8 cellular contexts compared by ENCODE assay signal in genomic region chr17:40100669-40101366, GRCh38. TPM values are rescaled to one million over a fixed set of nuclear protein-coding genes. Genes with fewer than 3 reads are reported as not detected.
DNase-seq lines count a peak whose midpoint lies in the region; ATAC-seq and TF ChIP-seq lines count a peak whose summit lies in the region.

No MANE protein-coding gene starts in this region.

- peaks cover 4% of the 10 kb centered on the region for H3K79me2 ChIP-seq in smooth muscle cell (ENCODE audit: low read depth)

- no peaks in the 10 kb centered on the region for H3K9me3 ChIP-seq in smooth muscle cell (replicated peaks; ENCODE audit: low read depth)

- no peak for TF ChIP-seq CTCF in smooth muscle cell (IDR thresholded peaks at IDR 0.05; ENCODE audit: borderline replicate concordance, insufficient read depth, poor library complexity, severe bottlenecking)

- peaks cover 27% of the 10 kb centered on the region for H3K36me3 Mint-ChIP-seq in central memory CD8-positive, alpha-beta T cell (ENCODE audit: insufficient read depth)

- peak; percentile 99 for DNase-seq in DMS 273 (lab: John Stamatoyannopoulos, UW; ENCODE audit: unreplicated experiment)
- peak; percentile 99 for DNase-seq in NCI-H460 (ENCODE audit: extremely low read depth, low read depth)
- peak; percentile 81 for DNase-seq in activated CD4-positive, CD25-positive, alpha-beta regulatory T cell treated with anti-CD3 and anti-CD28 coated beads, Interleukin-2, amount 50 U/mL, for 72 hours
- DNase-seq in central memory CD8-positive, alpha-beta T cell (ENCODE audit: low spot score in 2 of 2) = peak; percentile 64 to 75
- DNase-seq in iris pigment epithelial cell (ENCODE audit: low read depth) = peak; percentile 99
- peak; percentile 89 for DNase-seq in smooth muscle cell (lab: John Stamatoyannopoulos, UW; ENCODE audit: unreplicated experiment)

- H3K27ac Mint-ChIP-seq in central memory CD8-positive, alpha-beta T cell (ENCODE audit: low read depth) = peak overlapping the region; percentile 94

- peak overlapping the region; percentile 90 for H3K4me3 Mint-ChIP-seq in central memory CD8-positive, alpha-beta T cell

- peak overlapping the region; percentile 95 for H3K9ac ChIP-seq in smooth muscle cell (ENCODE audit: low read depth)

- no peaks in the 10 kb centered on the region for H3K36me3 ChIP-seq in smooth muscle cell (ENCODE audit: low read depth)

- H3K9me3 Mint-ChIP-seq in central memory CD8-positive, alpha-beta T cell = no peaks in the 10 kb centered on the region

- peaks cover 12% of the 10 kb centered on the region for H4K20me1 ChIP-seq in smooth muscle cell (ENCODE audit: low read depth)

- no peak overlapping the region for H2AFZ ChIP-seq in smooth muscle cell (ENCODE audit: low read depth)

- H3K4me1 ChIP-seq in smooth muscle cell (ENCODE audit: low read depth) = peaks cover 15% of the 10 kb centered on the region

- H3K27me3 ChIP-seq in smooth muscle cell (ENCODE audit: low read depth) = no peaks in the 10 kb centered on the region

- WGBS in smooth muscle cell (ENCODE audit: low lambda C conversion rate) = 1% methylated on average over 25 of the region's 25 CpGs

- peaks cover 90% of the 10 kb centered on the region for H3K4me1 Mint-ChIP-seq in central memory CD8-positive, alpha-beta T cell

- H3F3A ChIP-seq in smooth muscle cell (ENCODE audit: low read depth) = peaks cover 6% of the 10 kb centered on the region

- H3K27ac ChIP-seq in smooth muscle cell (ENCODE audit: low read depth) = peak overlapping the region; percentile 98

- H3K4me3 ChIP-seq in smooth muscle cell = peak overlapping the region; percentile 84

- peak; percentile 41 for ATAC-seq in HG02885 (IDR thresholded peaks at IDR 0.05; ENCODE audit: poor library complexity, unreplicated experiment)
- no peak for ATAC-seq in central memory CD8-positive, alpha-beta T cell (replicated peaks; ENCODE audit: extremely low read depth, poor library complexity, severe bottlenecking)
- no peak for ATAC-seq in HG02678 (IDR thresholded peaks at IDR 0.05; ENCODE audit: unreplicated experiment)

- peak overlapping the region; percentile 97 for H3K4me2 ChIP-seq in smooth muscle cell

- H3K27me3 Mint-ChIP-seq in central memory CD8-positive, alpha-beta T cell = no peaks in the 10 kb centered on the region

RNA-seq across cellular contexts. Expression of gene NR1D1, which starts 0.4 kb away (rescaled TPM):
- total RNA-seq in NCI-H460 (2014; rRNA removed; shearing (Covaris generic)) = 4.2 and 4.7 TPM in 2 replicates
- polyA plus RNA-seq in NCI-H460 (2014; cell fraction: nucleus; rRNA removed) = 2.4 and 2.5 TPM in 2 replicates
- 6.0 and 12.5 TPM in 2 replicates for total RNA-seq in smooth muscle cell
- polyA plus RNA-seq in smooth muscle cell = 18.4 and 19.5 TPM in 2 replicates

RNA-seq across cellular contexts. Expression of gene MSL1, which starts 21.0 kb away (rescaled TPM):
- 68.0 and 74.2 TPM in 2 replicates for total RNA-seq in NCI-H460 (2014; rRNA removed; shearing (Covaris generic))
- polyA plus RNA-seq in NCI-H460 (2014; cell fraction: nucleus; rRNA removed) = 99.9 and 108 TPM in 2 replicates
- 74.9 and 79.0 TPM in 2 replicates for total RNA-seq in smooth muscle cell
- 24.6 and 26.0 TPM in 2 replicates for polyA plus RNA-seq in smooth muscle cell

RNA-seq across cellular contexts. Expression of gene THRA, which starts 38.1 kb away (rescaled TPM):
- 6.2 and 6.9 TPM in 2 replicates for total RNA-seq in NCI-H460 (2014; rRNA removed; shearing (Covaris generic))
- polyA plus RNA-seq in NCI-H460 (2014; cell fraction: nucleus; rRNA removed) = 10.6 and 11.5 TPM in 2 replicates
- total RNA-seq in smooth muscle cell = 15.6 and 25.4 TPM in 2 replicates
- polyA plus RNA-seq in smooth muscle cell = 17.6 and 21.2 TPM in 2 replicates

RNA-seq across cellular contexts. Expression of gene CASC3, which starts 39.5 kb away (rescaled TPM):
- 56.8 and 59.6 TPM in 2 replicates for total RNA-seq in NCI-H460 (2014; rRNA removed; shearing (Covaris generic))
- polyA plus RNA-seq in NCI-H460 (2014; cell fraction: nucleus; rRNA removed) = 37.8 and 72.5 TPM in 2 replicates
- 25.6 and 33.3 TPM in 2 replicates for total RNA-seq in smooth muscle cell
- polyA plus RNA-seq in smooth muscle cell = 54.2 and 59.5 TPM in 2 replicates

RNA-seq across cellular contexts. Expression of gene MED24, which starts 46.6 kb away (rescaled TPM):
- 36.1 and 39.8 TPM in 2 replicates for total RNA-seq in NCI-H460 (2014; rRNA removed; shearing (Covaris generic))
- polyA plus RNA-seq in NCI-H460 (2014; cell fraction: nucleus; rRNA removed) = 103 and 106 TPM in 2 replicates
- 68.2 and 76.9 TPM in 2 replicates for total RNA-seq in smooth muscle cell
- 74.9 and 77.2 TPM in 2 replicates for polyA plus RNA-seq in smooth muscle cell
